ENCODE assay signal across 21 cellular contexts in the genomic region with DNA sequence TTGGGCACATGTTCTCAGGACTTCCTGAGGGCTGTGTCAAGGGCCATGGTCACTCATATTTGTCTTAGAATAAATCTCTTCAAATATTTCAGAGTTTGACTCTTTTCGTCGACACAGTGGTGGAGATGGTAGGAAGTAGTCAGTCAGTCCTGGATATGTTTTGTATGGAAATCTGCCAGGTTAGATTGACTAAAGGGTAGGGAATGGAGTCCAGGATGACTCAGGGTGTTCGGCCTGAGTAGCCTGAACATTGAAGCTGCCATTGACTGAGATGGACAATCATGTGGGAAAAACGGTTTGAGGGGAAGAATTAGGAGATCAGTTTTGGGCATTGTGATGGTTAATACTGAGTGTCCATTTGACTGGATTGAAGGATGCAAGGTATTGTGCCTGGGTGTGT.
DNase-seq lines count a peak whose midpoint lies in the region; FAIRE-seq and TF ChIP-seq lines count a peak whose summit lies in the region.
"Had no signal": no experiment of that assay in that cellular context is flagged by ENCODE, and none has a peak within 500 bp of the region (broad histone marks: within the 10 kb centered on the region; RNA-seq: fewer than 3 reads in every experiment).

No MANE protein-coding gene starts in this region.

- no peak overlapping the region for H4K91ac ChIP-seq in trophoblast cell (ENCODE audit: low read depth, low read length)

- H3K4me3 Mint-ChIP-seq in MCF 10A (ENCODE audit: unreplicated experiment) (no peak overlapping the region), astrocyte (ENCODE audit: unreplicated experiment) (no peak overlapping the region), nephron progenitor cell (no peak overlapping the region)
- H3K4me3 Mint-ChIP-seq: activated CD8-positive, alpha-beta T cell treated with anti-CD3 and anti-CD28 coated beads, Interleukin-2, amount 10 ng/mL, durations not matched to agents 7 days and 5 days; activated T-cell treated with anti-CD3 and anti-CD28 coated beads, Interleukin-2, amount 50 U/mL, for 4 hours; T-cell had no signal

- H3K9ac ChIP-seq in astrocyte (ENCODE audit: low read length) (no peak overlapping the region), trophoblast cell (ENCODE audit: low read length) (no peak overlapping the region)
- H3K9ac ChIP-seq: BLaER1 had no signal

- H3K9me3 Mint-ChIP-seq in MCF 10A (ENCODE audit: unreplicated experiment) = no peaks in the 10 kb centered on the region
- no peaks in the 10 kb centered on the region for H3K9me3 Mint-ChIP-seq in astrocyte (ENCODE audit: unreplicated experiment)
- peaks cover 3% of the 10 kb centered on the region for H3K9me3 Mint-ChIP-seq in nephron progenitor cell
- H3K9me3 Mint-ChIP-seq: activated T-cell treated with anti-CD3 and anti-CD28 coated beads, Interleukin-2, amount 50 U/mL, for 4 hours had no signal

- H4K20me1 ChIP-seq in astrocyte (ENCODE audit: insufficient read depth, low read length) = no peaks in the 10 kb centered on the region
- H4K20me1 ChIP-seq: BLaER1 had no signal

- no peak overlapping the region for H3K14ac ChIP-seq in trophoblast cell (ENCODE audit: low read length)

- no peak overlapping the region for H2AK5ac ChIP-seq in trophoblast cell (ENCODE audit: low read length)

- no peak for TF ChIP-seq EP300 in sigmoid colon (IDR thresholded peaks at IDR 0.05)

- CTCF ChIA-PET in MCF 10A (lab: Yijun Ruan, JAX) = no interaction called here

- peak; percentile 74 for DNase-seq in MCF 10A (ENCODE audit: unreplicated experiment)
- no peak for DNase-seq in breast epithelium (ENCODE audit: low spot score in 2 of 2)
- DNase-seq in astrocyte (ENCODE audit: low read depth) = peak; percentile 65
- DNase-seq in glomerular endothelial cell (ENCODE audit: extremely low read depth, low read depth, low spot score) = peak; percentile 14
- DNase-seq in nephron progenitor cell = no peak
- no peak for DNase-seq in sigmoid colon
- DNase-seq in trophoblast cell = no peak
- DNase-seq in vagina (ENCODE audit: extremely low spot score in 2 of 2) = no peak
- DNase-seq: activated CD8-positive, alpha-beta T cell treated with anti-CD3 and anti-CD28 coated beads, Interleukin-2, amount 10 ng/mL, durations not matched to agents 7 days and 5 days; activated naive CD4-positive, alpha-beta T cell treated with anti-CD3 and anti-CD28 coated beads, Interleukin-2, amount 50 U/mL, for 16 hours; activated T-cell treated with anti-CD3 and anti-CD28 coated beads, Interleukin-2, amount 50 U/mL, for 4 hours; cortex of kidney; NCI-H1436 treated with DMSO at 0.1 percent for 48 hours; NCI-H82; RPMI8226; stimulated activated CD4-positive, alpha-beta T cell treated with anti-CD3 and anti-CD28 coated beads, Interleukin-4, amount 100 ng/mL, for 4 hours; substantia nigra; T-cell; WERI-Rb-1 had no signal

- H4K12ac ChIP-seq in trophoblast cell (ENCODE audit: low read depth, low read length) = no peak overlapping the region

- H3K9me3 ChIP-seq in breast epithelium (no peaks in the 10 kb centered on the region), astrocyte (ENCODE audit: insufficient read depth, low read depth, low read length) (no peaks in the 10 kb centered on the region), sigmoid colon (no peaks in the 10 kb centered on the region), trophoblast cell (ENCODE audit: insufficient read depth, low read depth, low read length) (peaks cover 2% of the 10 kb centered on the region), vagina (no peaks in the 10 kb centered on the region)
- H3K9me3 ChIP-seq: BLaER1 had no signal

- no peak overlapping the region for H3K4me3 ChIP-seq in breast epithelium
- H3K4me3 ChIP-seq in astrocyte (ENCODE audit: insufficient read depth, low read depth, low read length) = no peak overlapping the region
- no peak overlapping the region for H3K4me3 ChIP-seq in sigmoid colon
- H3K4me3 ChIP-seq in trophoblast cell (ENCODE audit: low read depth, low read length) = no peak overlapping the region
- no peak overlapping the region for H3K4me3 ChIP-seq in vagina
- H3K4me3 ChIP-seq: BLaER1 had no signal

- H3K36me3 ChIP-seq in breast epithelium (no peaks in the 10 kb centered on the region), astrocyte (ENCODE audit: insufficient read depth, low read length) (no peaks in the 10 kb centered on the region), sigmoid colon (no peaks in the 10 kb centered on the region), trophoblast cell (ENCODE audit: control insufficient read depth in 1 of 2, insufficient read depth in 2 of 2, low read length in 2 of 2) (no peaks in the 10 kb centered on the region), vagina (no peaks in the 10 kb centered on the region)
- H3K36me3 ChIP-seq: BLaER1, WERI-Rb-1 had no signal

- H3K27me3 ChIP-seq in breast epithelium = no peaks in the 10 kb centered on the region
- H3K27me3 ChIP-seq in astrocyte (ENCODE audit: insufficient read depth, low read length) = no peaks in the 10 kb centered on the region
- H3K27me3 ChIP-seq in sigmoid colon = no peaks in the 10 kb centered on the region
- no peaks in the 10 kb centered on the region for H3K27me3 ChIP-seq in trophoblast cell (ENCODE audit: insufficient read depth, low read length)
- no peaks in the 10 kb centered on the region for H3K27me3 ChIP-seq in vagina
- H3K27me3 ChIP-seq: BLaER1 had no signal

- 85 to 92% methylated on average over 4 of the region's 4 CpGs for WGBS in sigmoid colon, 2 donors
- WGBS in trophoblast cell (ENCODE audit: extremely low coverage, insufficient coverage, insufficient read length) = no CpG with 5 or more reads among the region's 4 CpGs

- H3K27ac Mint-ChIP-seq in MCF 10A (ENCODE audit: low read depth, unreplicated experiment) = no peak overlapping the region
- no peak overlapping the region for H3K27ac Mint-ChIP-seq in astrocyte (ENCODE audit: unreplicated experiment)
- no peak overlapping the region for H3K27ac Mint-ChIP-seq in nephron progenitor cell
- H3K27ac Mint-ChIP-seq: activated CD8-positive, alpha-beta T cell treated with anti-CD3 and anti-CD28 coated beads, Interleukin-2, amount 10 ng/mL, durations not matched to agents 7 days and 5 days; T-cell had no signal

- no peak overlapping the region for H2BK12ac ChIP-seq in trophoblast cell (ENCODE audit: low read length)

- no peak overlapping the region for H4K8ac ChIP-seq in trophoblast cell (ENCODE audit: low read depth, low read length)

- no peak overlapping the region for H2AFZ ChIP-seq in astrocyte (ENCODE audit: low read depth, low read length)
- no peak overlapping the region for H2AFZ ChIP-seq in trophoblast cell (ENCODE audit: insufficient read depth, low read length, poor library complexity)

- no peaks in the 10 kb centered on the region for H3K79me1 ChIP-seq in trophoblast cell (ENCODE audit: low read length)

- TF ChIP-seq POLR2A in breast epithelium (IDR thresholded peaks at IDR 0.05) (no peak), sigmoid colon (IDR thresholded peaks at IDR 0.05) (no peak), vagina (IDR thresholded peaks at IDR 0.05) (no peak)

- peak overlapping the region; percentile 34 for H3K4me2 ChIP-seq in astrocyte (ENCODE audit: low read length)
- H3K4me2 ChIP-seq in trophoblast cell (ENCODE audit: low read length) = no peak overlapping the region
- H3K4me2 ChIP-seq: BLaER1 had no signal

- H3K4ac ChIP-seq in trophoblast cell (ENCODE audit: low read depth, low read length) = no peak overlapping the region

- H3K27ac ChIP-seq in breast epithelium (no peak overlapping the region), astrocyte (ENCODE audit: low read depth, low read length) (no peak overlapping the region), sigmoid colon (no peak overlapping the region), trophoblast cell (ENCODE audit: low read depth, low read length) (no peak overlapping the region), vagina (no peak overlapping the region)
- H3K27ac ChIP-seq: 22Rv1, BLaER1, WERI-Rb-1 had no signal

- H3K79me2 ChIP-seq in astrocyte (ENCODE audit: insufficient read depth, low read length) (no peaks in the 10 kb centered on the region), trophoblast cell (ENCODE audit: control insufficient read depth, insufficient read depth, low read length, poor library complexity) (no peaks in the 10 kb centered on the region)

- H3K4me1 Mint-ChIP-seq in MCF 10A (ENCODE audit: insufficient read depth, unreplicated experiment) = no peaks in the 10 kb centered on the region
- no peaks in the 10 kb centered on the region for H3K4me1 Mint-ChIP-seq in astrocyte (ENCODE audit: low read depth, unreplicated experiment)
- H3K4me1 Mint-ChIP-seq in nephron progenitor cell = no peaks in the 10 kb centered on the region
- H3K4me1 Mint-ChIP-seq: T-cell had no signal

- POLR2A ChIA-PET in MCF 10A (lab: Yijun Ruan, JAX) = no interaction called here

- H3K4me1 ChIP-seq in breast epithelium = no peaks in the 10 kb centered on the region
- peaks cover 5% of the 10 kb centered on the region for H3K4me1 ChIP-seq in astrocyte (ENCODE audit: insufficient read depth, low read length)
- H3K4me1 ChIP-seq in sigmoid colon = no peaks in the 10 kb centered on the region
- no peaks in the 10 kb centered on the region for H3K4me1 ChIP-seq in trophoblast cell (ENCODE audit: control insufficient read depth in 1 of 2, insufficient read depth in 2 of 2, low read length in 2 of 2)
- H3K4me1 ChIP-seq in vagina = no peaks in the 10 kb centered on the region
- H3K4me1 ChIP-seq: BLaER1 had no signal

- no peak overlapping the region for H3K18ac ChIP-seq in trophoblast cell (ENCODE audit: low read length)

- no peak overlapping the region for H2BK120ac ChIP-seq in trophoblast cell (ENCODE audit: insufficient read depth, low read length, poor library complexity)

- no peak overlapping the region for H2BK5ac ChIP-seq in trophoblast cell (ENCODE audit: low read depth, low read length, poor library complexity)

- BruUV-seq in MCF 10A (replicated peaks; lab: Mats Ljungman, UMichigan) = no TSS peak

- H3K36me3 Mint-ChIP-seq in MCF 10A (ENCODE audit: insufficient read depth, unreplicated experiment) = no peaks in the 10 kb centered on the region
- no peaks in the 10 kb centered on the region for H3K36me3 Mint-ChIP-seq in astrocyte (ENCODE audit: low read depth, unreplicated experiment)
- H3K36me3 Mint-ChIP-seq in nephron progenitor cell (ENCODE audit: low read depth) = no peaks in the 10 kb centered on the region
- H3K36me3 Mint-ChIP-seq: T-cell had no signal

- H3K23ac ChIP-seq in trophoblast cell (ENCODE audit: low read length) = no peak overlapping the region

- H3K27me3 Mint-ChIP-seq in MCF 10A (ENCODE audit: insufficient read depth, unreplicated experiment) (no peaks in the 10 kb centered on the region), astrocyte (ENCODE audit: low read depth, unreplicated experiment) (no peaks in the 10 kb centered on the region), nephron progenitor cell (ENCODE audit: low read depth, poor library complexity) (peaks cover 2% of the 10 kb centered on the region)
- H3K27me3 Mint-ChIP-seq: T-cell had no signal

- FAIRE-seq in astrocyte (lab: Jason Lieb, UNC) = no peak

- intact Hi-C loops in MCF 10A (cut with micrococcal nuclease) = no loop called here
- intact Hi-C loops in breast epithelium (cut with DNase I; ENCODE audit: low total_unique reads) = no loop called here
- intact Hi-C loops in sigmoid colon (cut with DNase I) = no loop called here
- intact Hi-C loops in vagina (cut with DNase I) = no loop called here

- TF ChIP-seq CTCF in MCF 10A (IDR thresholded peaks at IDR 0.05; ENCODE audit: unreplicated experiment) (no peak), breast epithelium (IDR thresholded peaks at IDR 0.05) (no peak), astrocyte (IDR thresholded peaks at IDR 0.05; ENCODE audit: insufficient read depth, low read depth, low read length) (no peak), nephron progenitor cell (IDR thresholded peaks at IDR 0.05) (no peak), sigmoid colon (IDR thresholded peaks at IDR 0.05) (no peak), vagina (IDR thresholded peaks at IDR 0.05) (no peak)

Comparison
In these comparisons a context has a peak if more than half of its experiments do, and no peak if none do; other contexts are left out.
1. DNase-seq: peak in MCF 10A (single experiment), astrocyte (single experiment) and glomerular endothelial cell (single experiment); none in breast epithelium (0 of 2), nephron progenitor cell (single experiment), sigmoid colon (single experiment), trophoblast cell (0 of 2) and vagina (0 of 2).